Comparison of ENCODE assay signal across 25 cellular contexts in the genomic region with DNA sequence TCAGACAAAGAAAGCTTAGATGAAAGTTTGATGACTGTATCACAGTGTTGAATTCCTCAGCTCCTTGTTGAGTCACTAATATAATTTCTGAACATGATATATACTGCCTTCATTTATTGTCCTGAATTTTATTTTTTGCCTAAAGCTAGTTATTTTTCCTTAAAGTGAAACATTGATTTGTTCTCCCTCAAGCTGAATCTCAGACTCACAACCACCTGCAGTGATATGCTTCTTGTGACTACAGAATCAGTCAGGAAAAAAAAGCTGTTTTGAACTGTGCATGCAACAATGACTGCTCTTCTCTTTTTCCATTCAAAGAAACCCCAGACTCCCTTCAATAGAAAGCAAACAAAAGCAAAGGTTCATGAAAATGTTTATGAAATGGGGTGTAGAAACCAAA.
"Had no signal": no experiment of that assay in that cellular context is flagged by ENCODE, and none has a peak within 500 bp of the region (broad histone marks: within the 10 kb centered on the region; RNA-seq: fewer than 3 reads in every experiment).

No MANE protein-coding gene starts in this region.

- DNase-seq: activated B cell treated with CpG ODN at 0.5 μM for 24 hours; activated CD4-positive, alpha-beta T cell treated with anti-CD3 and anti-CD28 coated beads for 1 hour; activated CD4-positive, alpha-beta T cell treated with anti-CD3 and anti-CD28 coated beads, Interleukin-2, amount 10 ng/mL, durations not matched to agents 24 days and 14 days; activated CD4-positive, alpha-beta T cell treated with anti-CD3 and anti-CD28 coated beads, Interleukin-2, amount 50 U/mL, for 48 hours; activated CD8-positive, alpha-beta memory T cell treated with anti-CD3 and anti-CD28 coated beads, Interleukin-2, amount 10 ng/mL, durations not matched to agents 7 days and 5 days; activated effector memory CD4-positive, alpha-beta T cell treated with Interleukin-2 at 50 U/mL for 16 hours; activated naive CD4-positive, alpha-beta T cell; activated T-cell treated with anti-CD3 and anti-CD28 coated beads, Interleukin-2, amount 50 U/mL, for 24 hours; aorta; body of pancreas; Kasumi-1; KBM-7; NCI-H1105 treated with DMSO at 0.1 percent for 48 hours; NCI-H146; NCI-H187 treated with DMSO at 0.1 percent for 48 hours; NCI-H2081 treated with DMSO at 0.1 percent for 48 hours; NCI-H526; SIG-M5; T-cell; T-helper 2 cell; T1000 had no signal

- H3K27ac ChIP-seq: body of pancreas, SK-N-MC had no signal

- H3K27ac Mint-ChIP-seq: activated B cell treated with CpG ODN at 0.5 μM for 24 hours; activated CD4-positive, alpha-beta T cell treated with anti-CD3 and anti-CD28 coated beads, Interleukin-2, amount 10 ng/mL, durations not matched to agents 24 days and 14 days; activated CD8-positive, alpha-beta memory T cell treated with anti-CD3 and anti-CD28 coated beads, Interleukin-2, amount 10 ng/mL, durations not matched to agents 7 days and 5 days; activated naive CD4-positive, alpha-beta T cell treated with anti-CD3 and anti-CD28 coated beads, Interleukin-2, amount 50 U/mL, for 24 hours; activated T-cell treated with anti-CD3 and anti-CD28 coated beads, Interleukin-2, amount 50 U/mL, for 24 hours; activated T-helper 1 cell treated with anti-CD3 and anti-CD28 coated beads, Interleukin-12 subunit alpha, Interleukin-12 subunit beta, Interleukin-2, Interleukin-4 antibody, amounts not matched to agents 30 ng/mL and 10 ng/mL and 1 ng/mL, durations not matched to agents 14 hours and 24 hours and 36 hours; T-cell had no signal

- H3K4me3 Mint-ChIP-seq: activated B cell treated with CpG ODN at 0.5 μM for 24 hours; activated CD4-positive, alpha-beta T cell treated with anti-CD3 and anti-CD28 coated beads, Interleukin-2, amount 10 ng/mL, durations not matched to agents 24 days and 14 days; activated CD8-positive, alpha-beta memory T cell treated with anti-CD3 and anti-CD28 coated beads, Interleukin-2, amount 10 ng/mL, durations not matched to agents 7 days and 5 days; activated naive CD4-positive, alpha-beta T cell treated with anti-CD3 and anti-CD28 coated beads, Interleukin-2, amount 50 U/mL, for 24 hours; activated T-cell treated with anti-CD3 and anti-CD28 coated beads, Interleukin-2, amount 50 U/mL, for 24 hours; activated T-helper 1 cell treated with anti-CD3 and anti-CD28 coated beads, Interleukin-12 subunit alpha, Interleukin-12 subunit beta, Interleukin-2, Interleukin-4 antibody, amounts not matched to agents 30 ng/mL and 10 ng/mL and 1 ng/mL, durations not matched to agents 14 hours and 24 hours and 36 hours; central memory CD8-positive, alpha-beta T cell; T-cell had no signal

- H3K9me3 ChIP-seq: body of pancreas had no signal

- H3K27me3 Mint-ChIP-seq: activated B cell treated with CpG ODN at 0.5 μM for 24 hours; activated CD4-positive, alpha-beta T cell treated with anti-CD3 and anti-CD28 coated beads, Interleukin-2, amount 10 ng/mL, durations not matched to agents 24 days and 14 days; activated CD8-positive, alpha-beta memory T cell treated with anti-CD3 and anti-CD28 coated beads, Interleukin-2, amount 10 ng/mL, durations not matched to agents 7 days and 5 days; activated naive CD4-positive, alpha-beta T cell treated with anti-CD3 and anti-CD28 coated beads, Interleukin-2, amount 50 U/mL, for 24 hours; activated T-cell treated with anti-CD3 and anti-CD28 coated beads, Interleukin-2, amount 50 U/mL, for 24 hours; central memory CD8-positive, alpha-beta T cell; T-cell had no signal

- H3K27me3 ChIP-seq: body of pancreas had no signal

- H3K4me1 ChIP-seq: body of pancreas had no signal

- H3K36me3 Mint-ChIP-seq: activated CD8-positive, alpha-beta memory T cell treated with anti-CD3 and anti-CD28 coated beads, Interleukin-2, amount 10 ng/mL, durations not matched to agents 7 days and 5 days; activated naive CD4-positive, alpha-beta T cell treated with anti-CD3 and anti-CD28 coated beads, Interleukin-2, amount 50 U/mL, for 24 hours; T-cell had no signal

- H3K4me3 ChIP-seq: body of pancreas, SK-N-MC had no signal

- H3K4me1 Mint-ChIP-seq: activated B cell treated with CpG ODN at 0.5 μM for 24 hours; activated CD4-positive, alpha-beta T cell treated with anti-CD3 and anti-CD28 coated beads, Interleukin-2, amount 10 ng/mL, durations not matched to agents 24 days and 14 days; activated CD8-positive, alpha-beta memory T cell treated with anti-CD3 and anti-CD28 coated beads, Interleukin-2, amount 10 ng/mL, durations not matched to agents 7 days and 5 days; activated naive CD4-positive, alpha-beta T cell treated with anti-CD3 and anti-CD28 coated beads, Interleukin-2, amount 50 U/mL, for 24 hours; central memory CD8-positive, alpha-beta T cell; T-cell had no signal

- ATAC-seq: activated CD8-positive, alpha-beta memory T cell treated with anti-CD3 and anti-CD28 coated beads, Interleukin-2, amount 10 ng/mL, durations not matched to agents 7 days and 5 days; body of pancreas; T-cell had no signal
